In the genomic region with DNA sequence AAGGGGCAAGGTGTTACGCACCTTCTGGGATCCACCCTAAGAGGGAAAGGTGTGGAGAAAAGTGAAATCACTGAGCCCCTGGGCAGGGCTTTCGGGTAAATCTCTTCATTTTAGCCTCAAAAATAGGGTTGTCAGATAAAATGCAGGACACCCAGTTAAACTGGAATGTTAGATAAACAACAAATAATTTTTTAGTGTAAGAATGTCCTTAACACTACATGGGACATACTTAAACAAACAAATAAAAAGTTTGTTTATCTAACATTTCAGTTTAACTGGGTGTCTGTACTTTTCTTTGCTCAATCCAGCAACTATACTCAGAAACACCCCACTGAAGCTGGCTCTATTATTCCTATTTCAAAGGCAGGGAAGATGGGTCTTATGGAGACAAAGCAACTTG, we compare ENCODE assay signal across 15 cellular contexts.
"Had no signal": no experiment of that assay in that cellular context is flagged by ENCODE, and none has a peak within 500 bp of the region (broad histone marks: within the 10 kb centered on the region; RNA-seq: fewer than 3 reads in every experiment).

No MANE protein-coding gene starts in this region.

- H3K9me3 ChIP-seq: adrenal gland, colonic mucosa, upper lobe of left lung had no signal

- H3K9ac ChIP-seq: parathyroid adenoma had no signal

- H3K36me3 ChIP-seq: adrenal gland, colonic mucosa, left ventricle myocardium inferior, upper lobe of left lung had no signal

- H3K4me3 ChIP-seq: adrenal gland, colonic mucosa, left ventricle myocardium inferior, SK-N-MC, skin epidermis, upper lobe of left lung had no signal

- H2AFZ ChIP-seq: parathyroid adenoma had no signal

- H3K9me3 Mint-ChIP-seq: memory B cell, neural crest cell had no signal

- H3K36me3 Mint-ChIP-seq: memory B cell had no signal

- H3K4me3 Mint-ChIP-seq: memory B cell, neural crest cell had no signal

- H3K79me2 ChIP-seq: parathyroid adenoma had no signal

- FAIRE-seq: endothelial cell of umbilical vein, kidney had no signal

- DNase-seq: activated CD4-positive, CD25-positive, alpha-beta regulatory T cell; activated naive CD4-positive, alpha-beta T cell; adrenal gland; colonic mucosa; effector CD4-positive, alpha-beta T cell; kidney; left ventricle myocardium inferior; retina; upper lobe of left lung had no signal

- H3K27ac ChIP-seq: adrenal gland, colonic mucosa, left ventricle myocardium inferior, parathyroid adenoma, SK-N-MC, upper lobe of left lung had no signal

- H3K27me3 ChIP-seq: adrenal gland, colonic mucosa, upper lobe of left lung had no signal

- H3K4me1 ChIP-seq: adrenal gland, parathyroid adenoma, upper lobe of left lung had no signal
